In the genomic region with DNA sequence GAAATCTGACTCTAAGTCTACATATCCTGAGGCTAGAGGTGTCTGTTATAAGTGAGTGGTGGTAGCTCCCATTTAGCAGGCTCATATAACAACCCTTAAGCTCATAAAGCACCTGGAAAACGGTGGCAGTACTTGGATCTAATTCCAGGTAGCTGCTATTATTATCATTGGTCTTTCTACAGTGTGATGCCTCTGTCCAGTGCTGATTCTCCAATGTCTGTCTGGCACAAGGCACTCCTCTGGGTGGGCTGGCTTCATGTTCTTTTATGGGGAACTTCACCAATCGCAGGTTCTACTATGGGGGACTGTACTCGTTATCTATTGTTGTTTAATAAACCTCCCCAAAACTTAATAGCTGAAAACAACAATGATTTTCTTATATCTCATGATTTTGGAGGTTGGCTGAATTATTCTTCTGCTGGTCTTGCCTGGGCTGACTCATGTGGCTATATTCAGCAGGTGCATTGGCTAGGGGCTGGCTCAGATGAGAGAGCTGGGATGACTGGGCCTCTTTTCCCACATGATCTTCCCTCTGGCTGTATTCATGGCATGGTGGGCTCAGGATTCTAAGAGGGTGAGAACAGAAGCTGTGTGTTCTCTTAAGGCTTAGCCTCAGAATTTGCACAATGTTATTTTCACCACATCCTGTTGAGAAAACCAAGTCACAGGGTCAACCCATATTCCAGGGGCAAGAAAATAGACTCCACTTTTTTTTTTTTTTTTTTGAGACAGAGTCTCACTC, we compare ENCODE assay signal across 27 cellular contexts.
A peak's percentile ranks its signal among the peaks of the same experiment; 100 is the strongest.
DNase-seq lines count a peak whose midpoint lies in the region; ATAC-seq, FAIRE-seq and TF ChIP-seq lines count a peak whose summit lies in the region.
"Had no signal": no experiment of that assay in that cellular context is flagged by ENCODE, and none has a peak within 500 bp of the region (broad histone marks: within the 10 kb centered on the region; RNA-seq: fewer than 3 reads in every experiment).

No MANE protein-coding gene starts in this region.

- no peak for TF ChIP-seq CTCF in HepG2 (CRISPR knock-in tag; IDR thresholded peaks at IDR 0.05)
- TF ChIP-seq CTCF in right lobe of liver (IDR thresholded peaks at IDR 0.05) = no peak
- no peak for TF ChIP-seq CTCF in K562 (IDR thresholded peaks at IDR 0.05 in 2 of 3, conservative IDR thresholded peaks at IDR 0.05 in 1 of 3; ENCODE audit: insufficient read depth in 2 of 3, low read depth in 1 of 3, low read length in 3 of 3)
- TF ChIP-seq CTCF in esophagus squamous epithelium (IDR thresholded peaks at IDR 0.05) = no peak

- DNase-seq in HepG2 (ENCODE audit: low spot score) (no peak), right lobe of liver (no peak), MV-4-11 (lab: John Stamatoyannopoulos, UW) (peak; percentile 56), K562 (ENCODE audit: extremely low read depth in 1 of 4, low spot score in 3 of 4) (no peak), esophagus squamous epithelium (lab: John Stamatoyannopoulos, UW) (no peak), SK-N-DZ (ENCODE audit: low spot score) (no peak), glomerular visceral epithelial cell (ENCODE audit: extremely low spot score) (no peak)
- DNase-seq: activated naive CD4-positive, alpha-beta T cell treated with anti-CD3 and anti-CD28 coated beads, Interleukin-2, amount 50 U/mL, for 16 hours; activated T-cell treated with anti-CD3 and anti-CD28 coated beads, Interleukin-2, amount 50 U/mL, for 72 hours; body of pancreas; CD8-positive, alpha-beta T cell; cortex of kidney; hippocampal formation; kidney; naive thymus-derived CD8-positive, alpha-beta T cell; NCI-H1048; NCI-H2081; NCI-H526; pancreas; PC-3; stimulated activated naive B cell treated with anti-CD40 and anti-IgM and Interleukin-4, amounts not matched to agents 10 μg/mL and 1 μg/mL and 100 μg/mL, for 72 hours; T1000; thyroid gland had no signal

- no peak for TF ChIP-seq POLR2A in HepG2 (IDR thresholded peaks at IDR 0.05; ENCODE audit: insufficient read depth in 1 of 2, low read depth in 2 of 2, low read length in 2 of 2)
- no peak for TF ChIP-seq POLR2A in right lobe of liver (IDR thresholded peaks at IDR 0.05)
- no peak for TF ChIP-seq POLR2A in K562 (conservative IDR thresholded peaks at IDR 0.05)
- no peak for TF ChIP-seq POLR2A in esophagus squamous epithelium (IDR thresholded peaks at IDR 0.05)

- no peaks in the 10 kb centered on the region for H3K9me1 ChIP-seq in K562 (ENCODE audit: control insufficient read depth, insufficient read depth, low read length)

- no peak for ATAC-seq in HepG2
- ATAC-seq in right lobe of liver = no peak
- ATAC-seq in K562 = no peak
- ATAC-seq in activated CD4-positive, CD25-positive, alpha-beta regulatory T cell treated with anti-CD3 and anti-CD28 coated beads, Interleukin-2, amount 50 U/mL, for 24 hours = no peak
- ATAC-seq: activated T-cell treated with anti-CD3 and anti-CD28 coated beads, Interleukin-2, amount 50 U/mL, for 72 hours; body of pancreas; CD8-positive, alpha-beta T cell; naive thymus-derived CD8-positive, alpha-beta T cell; pancreas; PC-3; sciatic nerve; stimulated activated naive B cell treated with anti-CD40 and anti-IgM and Interleukin-4, amounts not matched to agents 10 μg/mL and 1 μg/mL and 100 μg/mL, for 72 hours had no signal

- POLR2A ChIA-PET in HepG2 (lab: Yijun Ruan, JAX) = no interaction called here
- POLR2A ChIA-PET in K562 (lab: Yijun Ruan, JAX) = interaction anchor here (0.6 kb wide), 1 partner anchor 20 kb away, joined by 3 read pairs; no protein-coding TSS in a partner anchor

- no peak overlapping the region for H2AFZ ChIP-seq in HepG2 (ENCODE audit: low read length)
- no peak overlapping the region for H2AFZ ChIP-seq in K562 (ENCODE audit: low read depth, low read length)

- CTCF ChIA-PET in HepG2 (lab: Yijun Ruan, JAX; ENCODE audit: low intra/inter-chr PET ratio, low total read pairs) (no interaction called here), K562 (lab: Yijun Ruan, JAX; ENCODE audit: low intra/inter-chr PET ratio) (no interaction called here)

- H3K27ac ChIP-seq in HepG2 (ENCODE audit: extremely low read length, insufficient read depth, low read length) (no peak overlapping the region), right lobe of liver (no peak overlapping the region), K562 (ENCODE audit: extremely low read depth, low read depth, low read length) (no peak overlapping the region), esophagus squamous epithelium (no peak overlapping the region)
- H3K27ac ChIP-seq: body of pancreas, pancreas, SK-N-MC, thyroid gland had no signal

- no peak overlapping the region for H3K4me3 ChIP-seq in HepG2 (replicated peaks in 1 of 3; ENCODE audit: insufficient read depth in 1 of 3, low read depth in 2 of 3, low read length in 3 of 3)
- H3K4me3 ChIP-seq in right lobe of liver = no peak overlapping the region
- no peak overlapping the region for H3K4me3 ChIP-seq in K562
- H3K4me3 ChIP-seq in esophagus squamous epithelium = no peak overlapping the region
- H3K4me3 ChIP-seq: body of pancreas, pancreas, SK-N-MC, thyroid gland had no signal

- in situ Hi-C loops in HepG2 (cut with HindIII; ENCODE audit: extremely low pct_ligation_motif_present, low pct_unique_long_range_greater_than_20kb) = no loop called here
- in situ Hi-C loops in K562 (cut with MboI) = no loop called here

- intact Hi-C loops in HepG2 (cut with micrococcal nuclease; ENCODE audit: unreplicated experiment) = no loop called here
- intact Hi-C loops in right lobe of liver (cut with DNase I) = no loop called here
- intact Hi-C loops in K562 (cut with micrococcal nuclease) = no loop called here
- intact Hi-C loops in esophagus squamous epithelium (cut with DNase I) = no loop called here

- WGBS in HepG2 (ENCODE audit: low lambda C conversion rate) = 0% methylated on average over 3 of the region's 3 CpGs
- WGBS in right lobe of liver (ENCODE audit: insufficient coverage, low coverage, low lambda C conversion rate, missing lambda C conversion rate) = 89% methylated on average over 3 of the region's 3 CpGs
- WGBS in K562 (ENCODE audit: insufficient coverage, low coverage, missing lambda C conversion rate) = 13% methylated on average over 3 of the region's 3 CpGs
- 65 to 100% methylated on average over 2 of the region's 3 CpGs for WGBS in esophagus squamous epithelium, 2 donors

- TF ChIP-seq EP300 in HepG2 (IDR thresholded peaks at IDR 0.05; ENCODE audit: low read depth in 2 of 2, low read length in 2 of 2) (no peak), HepG2 (CRISPR knock-in tag; IDR thresholded peaks at IDR 0.05; ENCODE audit: borderline replicate concordance) (no peak), K562 (IDR thresholded peaks at IDR 0.05; ENCODE audit: low read length) (no peak)

- no TSS peak for BruUV-seq in HepG2 (replicated peaks; lab: Mats Ljungman, UMichigan)
- no TSS peak for BruUV-seq in K562 (replicated peaks; lab: Mats Ljungman, UMichigan)

- H4K20me1 ChIP-seq in HepG2 (ENCODE audit: insufficient read depth, low read length) (no peaks in the 10 kb centered on the region), K562 (replicated peaks; ENCODE audit: control insufficient read depth, insufficient read depth, low read length) (no peaks in the 10 kb centered on the region)

- H3K9ac ChIP-seq in HepG2 (ENCODE audit: insufficient read depth, low read depth, low read length) (no peak overlapping the region), K562 (ENCODE audit: insufficient read depth in 1 of 2, low read depth in 2 of 2, low read length in 2 of 2) (no peak overlapping the region)

- H3K4me2 ChIP-seq in HepG2 (ENCODE audit: low read depth, low read length) = no peak overlapping the region
- no peak overlapping the region for H3K4me2 ChIP-seq in K562 (ENCODE audit: insufficient read depth, low read length)

- H3K79me2 ChIP-seq in HepG2 (ENCODE audit: insufficient read depth, low read length) = no peaks in the 10 kb centered on the region
- H3K79me2 ChIP-seq in K562 (ENCODE audit: control insufficient read depth, insufficient read depth, low read length) = no peaks in the 10 kb centered on the region

- FAIRE-seq in HepG2 (lab: Jason Lieb, UNC) = no peak
- no peak for FAIRE-seq in K562 (lab: Jason Lieb, UNC)
- FAIRE-seq: H1, kidney, pancreas had no signal

- H3K27me3 ChIP-seq in HepG2 (ENCODE audit: control insufficient read depth in 1 of 2, insufficient read depth in 2 of 2, low read length in 2 of 2) (peaks cover 0 to 6% of the 10 kb centered on the region in 2 experiments; a peak in 1 of 5 replicates), right lobe of liver (no peaks in the 10 kb centered on the region), K562 (ENCODE audit: control insufficient read depth in 2 of 2, insufficient read depth in 2 of 2, low read length in 2 of 2) (no peaks in the 10 kb centered on the region), esophagus squamous epithelium (peaks cover 0 to 11% (median 0%) of the 10 kb centered on the region in 4 donors)
- H3K27me3 ChIP-seq: body of pancreas, pancreas, thyroid gland had no signal

- no peak for TF ChIP-seq RAD21 in HepG2 (CRISPR knock-in tag; IDR thresholded peaks at IDR 0.05)
- no peak for TF ChIP-seq RAD21 in K562 (CRISPR knock-in tag; conservative IDR thresholded peaks at IDR 0.05 in 1 of 2, IDR thresholded peaks at IDR 0.05 in 1 of 2)

- no peaks in the 10 kb centered on the region for H3K9me3 ChIP-seq in HepG2 (ENCODE audit: low read length)
- no peaks in the 10 kb centered on the region for H3K9me3 ChIP-seq in right lobe of liver
- H3K9me3 ChIP-seq in K562 (replicated peaks; ENCODE audit: control insufficient read depth, insufficient read depth, low read depth, low read length) = no peaks in the 10 kb centered on the region
- H3K9me3 ChIP-seq in esophagus squamous epithelium = no peaks in the 10 kb centered on the region
- H3K9me3 ChIP-seq: body of pancreas, pancreas, thyroid gland had no signal

- no peaks in the 10 kb centered on the region for H3K36me3 ChIP-seq in HepG2 (replicated peaks in 1 of 2; ENCODE audit: control insufficient read depth in 1 of 2, insufficient read depth in 2 of 2, low read length in 2 of 2)
- no peaks in the 10 kb centered on the region for H3K36me3 ChIP-seq in right lobe of liver
- H3K36me3 ChIP-seq in K562 (ENCODE audit: control insufficient read depth, insufficient read depth, low read length) = no peaks in the 10 kb centered on the region
- H3K36me3 ChIP-seq in esophagus squamous epithelium = no peaks in the 10 kb centered on the region
- H3K36me3 ChIP-seq: pancreas, thyroid gland had no signal

- H3K4me1 ChIP-seq in HepG2 (ENCODE audit: insufficient read depth, low read length) (no peaks in the 10 kb centered on the region), right lobe of liver (no peaks in the 10 kb centered on the region), K562 (replicated peaks in 1 of 2; ENCODE audit: control insufficient read depth in 2 of 2, insufficient read depth in 2 of 2, low read length in 2 of 2) (no peaks in the 10 kb centered on the region; a peak in 2 of 5 replicates), esophagus squamous epithelium (no peaks in the 10 kb centered on the region)
- H3K4me1 ChIP-seq: body of pancreas, pancreas, thyroid gland had no signal

TF ChIP-seq in HepG2, 621 proteins besides CTCF, POLR2A, EP300 and RAD21 (continues in another document):
- TF ChIP-seq MIER2 (CRISPR knock-in tag; IDR thresholded peaks at IDR 0.05) = peak; percentile 92

TF ChIP-seq in K562, 482 proteins besides CTCF, POLR2A, EP300 and RAD21 (continues in another document):
- peak; percentile 80 for TF ChIP-seq EHMT2 (IDR thresholded peaks at IDR 0.05)
